Comparison of ENCODE assay signal across 1 cellular context in the genomic region with DNA sequence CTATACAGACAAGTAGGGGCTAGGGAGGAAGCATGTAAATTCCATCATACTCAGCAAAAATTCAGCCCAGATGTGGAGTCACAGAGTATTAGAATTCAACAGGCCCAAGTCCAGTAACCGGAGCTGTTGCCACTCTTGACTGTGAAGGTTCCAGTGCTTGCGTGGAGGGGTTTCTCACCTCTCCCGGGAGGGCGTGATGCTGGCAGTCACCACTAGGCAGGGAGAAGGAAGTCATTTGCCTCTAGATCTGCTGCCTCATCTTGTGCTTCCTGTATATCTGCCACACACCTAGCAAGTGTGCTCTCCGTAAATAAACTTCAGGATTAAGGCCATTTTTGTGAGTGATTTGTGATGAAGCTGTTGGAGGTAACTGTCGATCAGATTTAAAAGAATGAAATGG.
TF ChIP-seq lines count a peak whose summit lies in the region.

No MANE protein-coding gene starts in this region.

TF ChIP-seq in GM23338, 12 proteins besides CTCF, POLR2A, EP300 and RAD21:
- TF ChIP-seq EZH2phosphoT487 (IDR thresholded peaks at IDR 0.05; ENCODE audit: unreplicated experiment) (no peak), CREB1 (CRISPR knock-in tag; IDR thresholded peaks at IDR 0.05; ENCODE audit: low read depth) (no peak), ZNF331 (CRISPR knock-in tag; IDR thresholded peaks at IDR 0.05; ENCODE audit: low read depth) (no peak), JUNB (IDR thresholded peaks at IDR 0.05; ENCODE audit: unreplicated experiment) (no peak), EZH2 (IDR thresholded peaks at IDR 0.05; ENCODE audit: low read depth, unreplicated experiment) (no peak), POLR2AphosphoS5 (IDR thresholded peaks at IDR 0.05; ENCODE audit: low read depth) (no peak), NANOG (IDR thresholded peaks at IDR 0.05; ENCODE audit: borderline replicate concordance) (no peak), STAT1 (IDR thresholded peaks at IDR 0.05; ENCODE audit: unreplicated experiment) (no peak), ZNF462 (CRISPR knock-in tag; IDR thresholded peaks at IDR 0.05) (no peak), ZNF114 (CRISPR knock-in tag; IDR thresholded peaks at IDR 0.05) (no peak)
- TF ChIP-seq, protein P1, sequence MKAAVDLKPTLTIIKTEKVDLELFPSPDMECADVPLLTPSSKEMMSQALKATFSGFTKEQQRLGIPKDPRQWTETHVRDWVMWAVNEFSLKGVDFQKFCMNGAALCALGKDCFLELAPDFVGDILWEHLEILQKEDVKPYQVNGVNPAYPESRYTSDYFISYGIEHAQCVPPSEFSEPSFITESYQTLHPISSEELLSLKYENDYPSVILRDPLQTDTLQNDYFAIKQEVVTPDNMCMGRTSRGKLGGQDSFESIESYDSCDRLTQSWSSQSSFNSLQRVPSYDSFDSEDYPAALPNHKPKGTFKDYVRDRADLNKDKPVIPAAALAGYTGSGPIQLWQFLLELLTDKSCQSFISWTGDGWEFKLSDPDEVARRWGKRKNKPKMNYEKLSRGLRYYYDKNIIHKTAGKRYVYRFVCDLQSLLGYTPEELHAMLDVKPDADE (IDR thresholded peaks at IDR 0.05) = no peak
- TF ChIP-seq, protein P2, sequence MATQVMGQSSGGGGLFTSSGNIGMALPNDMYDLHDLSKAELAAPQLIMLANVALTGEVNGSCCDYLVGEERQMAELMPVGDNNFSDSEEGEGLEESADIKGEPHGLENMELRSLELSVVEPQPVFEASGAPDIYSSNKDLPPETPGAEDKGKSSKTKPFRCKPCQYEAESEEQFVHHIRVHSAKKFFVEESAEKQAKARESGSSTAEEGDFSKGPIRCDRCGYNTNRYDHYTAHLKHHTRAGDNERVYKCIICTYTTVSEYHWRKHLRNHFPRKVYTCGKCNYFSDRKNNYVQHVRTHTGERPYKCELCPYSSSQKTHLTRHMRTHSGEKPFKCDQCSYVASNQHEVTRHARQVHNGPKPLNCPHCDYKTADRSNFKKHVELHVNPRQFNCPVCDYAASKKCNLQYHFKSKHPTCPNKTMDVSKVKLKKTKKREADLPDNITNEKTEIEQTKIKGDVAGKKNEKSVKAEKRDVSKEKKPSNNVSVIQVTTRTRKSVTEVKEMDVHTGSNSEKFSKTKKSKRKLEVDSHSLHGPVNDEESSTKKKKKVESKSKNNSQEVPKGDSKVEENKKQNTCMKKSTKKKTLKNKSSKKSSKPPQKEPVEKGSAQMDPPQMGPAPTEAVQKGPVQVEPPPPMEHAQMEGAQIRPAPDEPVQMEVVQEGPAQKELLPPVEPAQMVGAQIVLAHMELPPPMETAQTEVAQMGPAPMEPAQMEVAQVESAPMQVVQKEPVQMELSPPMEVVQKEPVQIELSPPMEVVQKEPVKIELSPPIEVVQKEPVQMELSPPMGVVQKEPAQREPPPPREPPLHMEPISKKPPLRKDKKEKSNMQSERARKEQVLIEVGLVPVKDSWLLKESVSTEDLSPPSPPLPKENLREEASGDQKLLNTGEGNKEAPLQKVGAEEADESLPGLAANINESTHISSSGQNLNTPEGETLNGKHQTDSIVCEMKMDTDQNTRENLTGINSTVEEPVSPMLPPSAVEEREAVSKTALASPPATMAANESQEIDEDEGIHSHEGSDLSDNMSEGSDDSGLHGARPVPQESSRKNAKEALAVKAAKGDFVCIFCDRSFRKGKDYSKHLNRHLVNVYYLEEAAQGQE (IDR thresholded peaks at IDR 0.05; ENCODE audit: unreplicated experiment) = no peak
